Comparison of ENCODE assay signal across 17 cellular contexts in the genomic region with DNA sequence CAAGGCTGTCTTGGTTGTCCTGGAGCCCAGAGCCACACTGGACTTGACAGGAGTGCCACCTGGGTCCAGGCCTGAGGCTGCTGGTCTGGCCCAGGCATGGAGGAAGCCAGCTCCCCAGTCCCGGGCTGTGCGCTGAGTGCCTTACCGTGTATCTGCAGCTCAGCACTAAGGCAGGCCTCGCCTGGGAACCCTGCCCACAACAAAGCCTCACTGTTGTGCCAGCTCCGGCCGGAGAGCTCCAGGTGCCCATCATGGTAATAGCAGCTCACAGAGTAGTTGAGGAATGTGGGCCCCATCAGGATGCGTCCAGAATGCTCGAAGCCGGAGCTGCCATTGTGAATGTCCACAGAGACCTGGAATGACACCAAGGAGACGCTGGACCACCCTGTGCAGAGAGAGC.
"Had no signal": no experiment of that assay in that cellular context is flagged by ENCODE, and none has a peak within 500 bp of the region (broad histone marks: within the 10 kb centered on the region; RNA-seq: fewer than 3 reads in every experiment).

No MANE protein-coding gene starts in this region.

- H3K79me2 ChIP-seq: parathyroid adenoma had no signal

- H3K9ac ChIP-seq: parathyroid adenoma had no signal

- H3K4me3 ChIP-seq: esophagus muscularis mucosa, gastrocnemius medialis, left lung, lung, prostate gland, sigmoid colon, skin epidermis had no signal

- ATAC-seq: effector memory CD8-positive, alpha-beta T cell; gastrocnemius medialis; left lung had no signal

- H3K27ac ChIP-seq: epithelial cell of prostate, esophagus muscularis mucosa, gastrocnemius medialis, left lung, parathyroid adenoma, prostate gland, sigmoid colon, skin epidermis had no signal

- H3K27me3 ChIP-seq: esophagus muscularis mucosa, gastrocnemius medialis, left lung, sigmoid colon had no signal

- H3K4me1 ChIP-seq: esophagus muscularis mucosa, gastrocnemius medialis, left lung, parathyroid adenoma, prostate gland, sigmoid colon had no signal

- DNase-seq: effector memory CD8-positive, alpha-beta T cell; gastrocnemius medialis; immature natural killer cell; mesenchymal stem cell; midbrain; nephron progenitor cell; sigmoid colon; stimulated activated CD4-positive, alpha-beta T cell treated with anti-CD3 and anti-CD28 coated beads, Interleukin-12 subunit alpha, Interleukin-12 subunit beta, amount 100 ng/mL, for 4 hours; stimulated activated naive CD4-positive, alpha-beta T cell treated with Interleukin-2 at 50 U/mL for 16 hours; trophoblast cell had no signal

- H2AFZ ChIP-seq: parathyroid adenoma had no signal

- H3K9me3 ChIP-seq: esophagus muscularis mucosa, gastrocnemius medialis, left lung, prostate gland, sigmoid colon had no signal

- H3K36me3 ChIP-seq: esophagus muscularis mucosa, gastrocnemius medialis, left lung, prostate gland, sigmoid colon had no signal
